ENCODE assay signal across 10 cellular contexts in genomic region chr9:23850242-23851023, GRCh38. TPM values are rescaled to one million over a fixed set of nuclear protein-coding genes. Genes with fewer than 3 reads are reported as not detected.
DNase-seq lines count a peak whose midpoint lies in the region; ATAC-seq and TF ChIP-seq lines count a peak whose summit lies in the region.
"Had no signal": no experiment of that assay in that cellular context is flagged by ENCODE, and none has a peak within 500 bp of the region (broad histone marks: within the 10 kb centered on the region; RNA-seq: fewer than 3 reads in every experiment).

No MANE protein-coding gene starts in this region.

- no peaks in the 10 kb centered on the region for H3K9me3 Mint-ChIP-seq in activated naive CD8-positive, alpha-beta T cell (ENCODE audit: low read depth)
- H3K9me3 Mint-ChIP-seq in activated naive CD8-positive, alpha-beta T cell treated with anti-CD3 and anti-CD28 coated beads, Interleukin-2, amount 50 U/mL, for 24 hours: peaks cover 4% of the 10 kb centered on the region
- no peaks in the 10 kb centered on the region for H3K9me3 Mint-ChIP-seq in brain
- peaks cover 5 to 7% of the 10 kb centered on the region in 2 donors for H3K9me3 Mint-ChIP-seq in activated T-cell treated with anti-CD3 and anti-CD28 coated beads, Interleukin-2, amount 50 U/mL, for 72 hours

- H3K27ac ChIP-seq in lung (ENCODE audit: low read depth in 1 of 2, low read length in 1 of 2): no peak overlapping the region
- H3K27ac ChIP-seq in upper lobe of right lung: no peak overlapping the region

- intact Hi-C loops in upper lobe of right lung (cut with DNase I): no loop called here

- DNase-seq in activated naive CD8-positive, alpha-beta T cell treated with anti-CD3 and anti-CD28 coated beads, Interleukin-2, amount 50 U/mL, for 24 hours: no peak
- DNase-seq in lung (ENCODE audit: low spot score): no peak
- no peak for DNase-seq in upper lobe of right lung
- DNase-seq in NCI-H1048 (lab: John Stamatoyannopoulos, UW): no peak
- no peak for DNase-seq in activated T-cell treated with anti-CD3 and anti-CD28 coated beads, Interleukin-2, amount 50 U/mL, for 72 hours
- DNase-seq: CD4-positive, alpha-beta T cell had no signal

- H3K27ac Mint-ChIP-seq in activated naive CD8-positive, alpha-beta T cell: no peak overlapping the region
- H3K27ac Mint-ChIP-seq in activated naive CD8-positive, alpha-beta T cell treated with anti-CD3 and anti-CD28 coated beads, Interleukin-2, amount 50 U/mL, for 24 hours: no peak overlapping the region
- H3K27ac Mint-ChIP-seq in brain: peak overlapping the region in 4 of 5 experiments; percentile 29 to 97 (median 88)
- no peak overlapping the region for H3K27ac Mint-ChIP-seq in activated T-cell treated with anti-CD3 and anti-CD28 coated beads, Interleukin-2, amount 50 U/mL, for 72 hours
- H3K27ac Mint-ChIP-seq: CD4-positive, alpha-beta T cell; T-helper 1 cell treated with Interleukin-12 subunit alpha and Interleukin-12 subunit beta and Interleukin-4 antibody, amounts not matched to agents 30 μg/mL and 1 μg/mL, for 36 hours had no signal

- H3K4me1 ChIP-seq in lung (ENCODE audit: control insufficient read depth in 2 of 2, insufficient read depth in 2 of 2, low read length in 2 of 2): peaks cover 0 to 4% of the 10 kb centered on the region in 2 donors
- H3K4me1 ChIP-seq in upper lobe of right lung: no peaks in the 10 kb centered on the region

- peaks cover 19% of the 10 kb centered on the region for H3K27me3 Mint-ChIP-seq in activated naive CD8-positive, alpha-beta T cell
- peaks cover 24% of the 10 kb centered on the region for H3K27me3 Mint-ChIP-seq in activated naive CD8-positive, alpha-beta T cell treated with anti-CD3 and anti-CD28 coated beads, Interleukin-2, amount 50 U/mL, for 24 hours
- H3K27me3 Mint-ChIP-seq in brain: peaks cover 58% of the 10 kb centered on the region
- H3K27me3 Mint-ChIP-seq in activated T-cell treated with anti-CD3 and anti-CD28 coated beads, Interleukin-2, amount 50 U/mL, for 72 hours (ENCODE audit: low read depth): peaks cover 26% of the 10 kb centered on the region

- H3K9me3 ChIP-seq in lung (ENCODE audit: control insufficient read depth in 2 of 2, insufficient read depth in 1 of 2, low read length in 1 of 2) (peaks cover 0 to 4% of the 10 kb centered on the region in 2 donors), upper lobe of right lung (no peaks in the 10 kb centered on the region)

- H3K27me3 ChIP-seq in lung (ENCODE audit: control insufficient read depth, insufficient read depth): no peaks in the 10 kb centered on the region
- peaks cover 20% of the 10 kb centered on the region for H3K27me3 ChIP-seq in upper lobe of right lung

- H3K36me3 Mint-ChIP-seq in activated naive CD8-positive, alpha-beta T cell: no peaks in the 10 kb centered on the region
- H3K36me3 Mint-ChIP-seq in activated naive CD8-positive, alpha-beta T cell treated with anti-CD3 and anti-CD28 coated beads, Interleukin-2, amount 50 U/mL, for 24 hours (ENCODE audit: low read depth): peaks cover 1% of the 10 kb centered on the region
- H3K36me3 Mint-ChIP-seq in brain: no peaks in the 10 kb centered on the region
- peaks cover 7 to 9% of the 10 kb centered on the region in 2 donors for H3K36me3 Mint-ChIP-seq in activated T-cell treated with anti-CD3 and anti-CD28 coated beads, Interleukin-2, amount 50 U/mL, for 72 hours (ENCODE audit: insufficient read depth in 2 of 2)

- H3K4me3 Mint-ChIP-seq in activated naive CD8-positive, alpha-beta T cell: peak overlapping the region; percentile 27
- no peak overlapping the region for H3K4me3 Mint-ChIP-seq in activated naive CD8-positive, alpha-beta T cell treated with anti-CD3 and anti-CD28 coated beads, Interleukin-2, amount 50 U/mL, for 24 hours
- peak overlapping the region; percentile 90 to 94 (median 90) for H3K4me3 Mint-ChIP-seq in brain
- H3K4me3 Mint-ChIP-seq in activated T-cell treated with anti-CD3 and anti-CD28 coated beads, Interleukin-2, amount 50 U/mL, for 72 hours: no peak overlapping the region
- H3K4me3 Mint-ChIP-seq: CD4-positive, alpha-beta T cell; T-helper 1 cell treated with Interleukin-12 subunit alpha and Interleukin-12 subunit beta and Interleukin-4 antibody, amounts not matched to agents 30 μg/mL and 1 μg/mL, for 36 hours had no signal

- WGBS in lung, 2 donors: 2% methylated on average over 29 to 33 of the region's 33 CpGs

- no peak for ATAC-seq in activated naive CD8-positive, alpha-beta T cell treated with anti-CD3 and anti-CD28 coated beads, Interleukin-2, amount 50 U/mL, for 24 hours
- ATAC-seq in lung (ENCODE audit: insufficient read depth, low FRiP score) (no peak), upper lobe of right lung (peak; percentile 46), HG03439 (IDR thresholded peaks at IDR 0.05; ENCODE audit: unreplicated experiment) (no peak)
- ATAC-seq in activated T-cell treated with anti-CD3 and anti-CD28 coated beads, Interleukin-2, amount 50 U/mL, for 72 hours (replicated peaks in 1 of 2): no peak

- H3K4me3 ChIP-seq in lung (peak overlapping the region; percentile 12), upper lobe of right lung (peak overlapping the region; percentile 39)

- no peak for TF ChIP-seq CTCF in brain (conservative IDR thresholded peaks at IDR 0.05)
- TF ChIP-seq CTCF in lung (IDR thresholded peaks at IDR 0.05; ENCODE audit: control extremely low read depth, extremely low read depth): no peak
- no peak for TF ChIP-seq CTCF in upper lobe of right lung (IDR thresholded peaks at IDR 0.05)

- H3K36me3 ChIP-seq in lung (ENCODE audit: control insufficient read depth in 2 of 2, insufficient read depth in 2 of 2, low read length in 2 of 2) (no peaks in the 10 kb centered on the region), upper lobe of right lung (no peaks in the 10 kb centered on the region)

- H3K4me1 Mint-ChIP-seq in activated naive CD8-positive, alpha-beta T cell (ENCODE audit: low read depth): peaks cover 5% of the 10 kb centered on the region
- no peaks in the 10 kb centered on the region for H3K4me1 Mint-ChIP-seq in activated naive CD8-positive, alpha-beta T cell treated with anti-CD3 and anti-CD28 coated beads, Interleukin-2, amount 50 U/mL, for 24 hours
- H3K4me1 Mint-ChIP-seq in brain: peaks cover 28% of the 10 kb centered on the region
- no peaks in the 10 kb centered on the region for H3K4me1 Mint-ChIP-seq in activated T-cell treated with anti-CD3 and anti-CD28 coated beads, Interleukin-2, amount 50 U/mL, for 72 hours (ENCODE audit: low read depth)

RNA-seq across cellular contexts. Expression of gene ELAVL2, which starts 24.4 kb away (rescaled TPM):
- 2.8 TPM for polyA plus RNA-seq in brain (ENCODE audit: insufficient read depth, low read depth, low replicate concordance)
- total RNA-seq in lung: 1 to 10 TPM in 1 of 2 donors, not detected in 1; 1.7 TPM
- under 1 TPM in 1 of 2 donors, not detected in 1; 0.02 TPM for polyA plus RNA-seq in lung
- total RNA-seq in upper lobe of right lung: not detected
- not detected for total RNA-seq in activated T-cell treated with anti-CD3 and anti-CD28 coated beads, Interleukin-2, amount 50 U/mL, for 72 hours
- total RNA-seq: CD4-positive, alpha-beta T cell had no signal

Comparison
In these comparisons a context has a peak if more than half of its experiments do, and no peak if none do; other contexts are left out.
1. H3K4me3 Mint-ChIP-seq: peak in activated naive CD8-positive, alpha-beta T cell (single experiment) and brain (5 of 5); none in activated naive CD8-positive, alpha-beta T cell treated with anti-CD3 and anti-CD28 coated beads, Interleukin-2, amount 50 U/mL, for 24 hours (single experiment) and activated T-cell treated with anti-CD3 and anti-CD28 coated beads, Interleukin-2, amount 50 U/mL, for 72 hours (0 of 2).
2. H3K27ac Mint-ChIP-seq: peak in brain (4 of 5); none in activated naive CD8-positive, alpha-beta T cell (single experiment), activated naive CD8-positive, alpha-beta T cell treated with anti-CD3 and anti-CD28 coated beads, Interleukin-2, amount 50 U/mL, for 24 hours (single experiment) and activated T-cell treated with anti-CD3 and anti-CD28 coated beads, Interleukin-2, amount 50 U/mL, for 72 hours (single experiment).